ENCODE assay signal across 8 cellular contexts in genomic region chr17:44708401-44709263, GRCh38. TPM values are rescaled to one million over a fixed set of nuclear protein-coding genes. Genes with fewer than 3 reads are reported as not detected.
A peak's percentile ranks its signal among the peaks of the same experiment; 100 is the strongest.
DNase-seq lines count a peak whose midpoint lies in the region; ATAC-seq and TF ChIP-seq lines count a peak whose summit lies in the region.

Gene DBF4B (plus strand): TSS chr17:44708665. CDS start chr17:44708821, 156 bp downstream.

- peaks cover 27% of the 10 kb centered on the region for H3K4me1 ChIP-seq in DND-41 (ENCODE audit: insufficient read depth, low read length)
- H3K4me1 ChIP-seq in colonic mucosa = peaks cover 3% of the 10 kb centered on the region

- peak within 1 kb of the TSS; percentile 95 for H2AFZ ChIP-seq in DND-41 (ENCODE audit: low read depth, low read length)

- H3K36me3 ChIP-seq in DND-41 (ENCODE audit: insufficient read depth, low read length) = peaks cover 3% of the 10 kb centered on the region
- no peaks in the 10 kb centered on the region for H3K36me3 ChIP-seq in colonic mucosa

- ATAC-seq in DND-41 (ENCODE audit: insufficient read depth, low read depth) (peak; percentile 87), HG03135 (IDR thresholded peaks at IDR 0.05; ENCODE audit: unreplicated experiment) (peak; percentile 83), HG03139 (IDR thresholded peaks at IDR 0.05; ENCODE audit: unreplicated experiment) (no peak)
- ATAC-seq in activated CD4-positive, alpha-beta T cell treated with anti-CD3 and anti-CD28 coated beads for 36 hours = peak; percentile 85

- CTCF ChIA-PET in activated CD4-positive, alpha-beta T cell treated with anti-CD3 and anti-CD28 coated beads for 36 hours (lab: Charles Lee) = interaction anchor here (0.5 to 1.5 kb wide), 7 partner anchors 9 to 139 kb away, joined by 3 to 6 read pairs (median 3); partner anchors contain the start of gene HIGD1B

- no peak for TF ChIP-seq CTCF in DND-41 (IDR thresholded peaks at IDR 0.05; ENCODE audit: borderline replicate concordance, extremely low read depth, low read length, poor library complexity, severe bottlenecking)
- no peak for TF ChIP-seq CTCF in colonic mucosa (IDR thresholded peaks at IDR 0.05)

- peak within 1 kb of the TSS; percentile 94 for H3K27ac ChIP-seq in DND-41 (ENCODE audit: low read length)
- no peak within 1 kb of the TSS for H3K27ac ChIP-seq in colonic mucosa
- peak within 1 kb of the TSS; percentile 44 for H3K27ac ChIP-seq in layer of hippocampus (ENCODE audit: low read depth, low read length)

- H3K27ac Mint-ChIP-seq in activated CD4-positive, alpha-beta T cell treated with anti-CD3 and anti-CD28 coated beads for 36 hours = no peak within 1 kb of the TSS

- peak within 1 kb of the TSS; percentile 97 for H3K4me2 ChIP-seq in DND-41 (ENCODE audit: insufficient read depth, low read length)

- H3K27me3 Mint-ChIP-seq in activated CD4-positive, alpha-beta T cell treated with anti-CD3 and anti-CD28 coated beads for 36 hours = peaks cover 5% of the 10 kb centered on the region

- H3K9me3 Mint-ChIP-seq in activated CD4-positive, alpha-beta T cell treated with anti-CD3 and anti-CD28 coated beads for 36 hours (ENCODE audit: low read depth) = no peaks in the 10 kb centered on the region

- DNase-seq in DND-41 (peak; percentile 87), NCI-H524 (lab: John Stamatoyannopoulos, UW) (peak; percentile 87 to 92), colonic mucosa (peak; percentile 91)
- peak; percentile 89 for DNase-seq in activated CD4-positive, alpha-beta T cell treated with anti-CD3 and anti-CD28 coated beads for 36 hours
- peak; percentile 58 to 62 for DNase-seq in stimulated activated CD4-positive, alpha-beta T cell treated with anti-CD3 and anti-CD28 coated beads, Interleukin-1b, Interleukin-23, amount 100 ng/mL, for 1 hour (ENCODE audit: low read depth in 2 of 2)

- no peaks in the 10 kb centered on the region for H4K20me1 ChIP-seq in DND-41 (ENCODE audit: insufficient read depth, low read length)

- peaks cover 5% of the 10 kb centered on the region for H3K4me1 Mint-ChIP-seq in activated CD4-positive, alpha-beta T cell treated with anti-CD3 and anti-CD28 coated beads for 36 hours

- H3K79me2 ChIP-seq in DND-41 (ENCODE audit: insufficient read depth, low read length) = peaks cover 26% of the 10 kb centered on the region

- intact Hi-C loops in activated CD4-positive, alpha-beta T cell treated with anti-CD3 and anti-CD28 coated beads for 36 hours (cut with DNase I, micrococcal nuclease) = loop anchor here (1.0 kb wide), 6 partner anchors 19 to 353 kb away; partner anchors contain the start of genes CCDC43 (in 2 of the 2), EFTUD2 (in 1 of the 2), GPATCH8 (in 1 of the 2) and NMT1 (in 1 of the 2)
- intact Hi-C loops in colonic mucosa (cut with DNase I) = no loop called here

- peaks cover 4% of the 10 kb centered on the region for H3K36me3 Mint-ChIP-seq in activated CD4-positive, alpha-beta T cell treated with anti-CD3 and anti-CD28 coated beads for 36 hours (ENCODE audit: low read depth)

- H3K9me3 ChIP-seq in DND-41 (ENCODE audit: insufficient read depth, low read length, severe bottlenecking) (no peaks in the 10 kb centered on the region), colonic mucosa (no peaks in the 10 kb centered on the region)

- POLR2A ChIA-PET in activated CD4-positive, alpha-beta T cell treated with anti-CD3 and anti-CD28 coated beads for 36 hours (lab: Charles Lee) = interaction anchor here (1.5 to 1.6 kb wide), 2 partner anchors 19 to 152 kb away, joined by 3 to 6 read pairs; partner anchors contain the start of gene CCDC43

- peak within 1 kb of the TSS; percentile 60 to 95 for H3K4me3 ChIP-seq in DND-41 (ENCODE audit: low read depth in 1 of 2, low read length in 2 of 2)
- peak within 1 kb of the TSS; percentile 86 for H3K4me3 ChIP-seq in colonic mucosa

- no peak within 1 kb of the TSS for H3K4me3 Mint-ChIP-seq in activated CD4-positive, alpha-beta T cell treated with anti-CD3 and anti-CD28 coated beads for 36 hours

- no peaks in the 10 kb centered on the region for H3K27me3 ChIP-seq in DND-41 (ENCODE audit: insufficient read depth, low read length, poor library complexity)
- no peaks in the 10 kb centered on the region for H3K27me3 ChIP-seq in colonic mucosa
- H3K27me3 ChIP-seq in layer of hippocampus (ENCODE audit: control insufficient read depth, insufficient read depth, low read length) = no peaks in the 10 kb centered on the region

- H3K9ac ChIP-seq in DND-41 (ENCODE audit: low read depth, low read length) (peak within 1 kb of the TSS; percentile 82), colonic mucosa (ENCODE audit: low read depth in 2 of 2, low read length in 2 of 2) (peak within 1 kb of the TSS; percentile 68 to 79)

RNA-seq across cellular contexts. Expression of gene DBF4B, which starts in this region (rescaled TPM):
- 10 to 100 TPM; 23.5 to 26.4 TPM for total RNA-seq in activated CD4-positive, alpha-beta T cell treated with anti-CD3 and anti-CD28 coated beads for 36 hours
- 10 to 100 TPM in 1 of 2 donors, 1 to 10 TPM in 1; 5.6 to 14.4 TPM for total RNA-seq in colonic mucosa
